1 cellular context compared by ENCODE assay signal in genomic region chr1:8917536-8917935, GRCh38.
TF ChIP-seq lines count a peak whose summit lies in the region.

No MANE protein-coding gene starts in this region.

TF ChIP-seq in HepG2, 621 proteins besides CTCF, POLR2A, EP300 and RAD21:
- TF ChIP-seq ZNF670 (CRISPR knock-in tag; IDR thresholded peaks at IDR 0.05; ENCODE audit: borderline replicate concordance), result 0 out of 2 replicates have a peak, but pooled peaks have one; percentile 24
- TF ChIP-seq, protein P1, sequence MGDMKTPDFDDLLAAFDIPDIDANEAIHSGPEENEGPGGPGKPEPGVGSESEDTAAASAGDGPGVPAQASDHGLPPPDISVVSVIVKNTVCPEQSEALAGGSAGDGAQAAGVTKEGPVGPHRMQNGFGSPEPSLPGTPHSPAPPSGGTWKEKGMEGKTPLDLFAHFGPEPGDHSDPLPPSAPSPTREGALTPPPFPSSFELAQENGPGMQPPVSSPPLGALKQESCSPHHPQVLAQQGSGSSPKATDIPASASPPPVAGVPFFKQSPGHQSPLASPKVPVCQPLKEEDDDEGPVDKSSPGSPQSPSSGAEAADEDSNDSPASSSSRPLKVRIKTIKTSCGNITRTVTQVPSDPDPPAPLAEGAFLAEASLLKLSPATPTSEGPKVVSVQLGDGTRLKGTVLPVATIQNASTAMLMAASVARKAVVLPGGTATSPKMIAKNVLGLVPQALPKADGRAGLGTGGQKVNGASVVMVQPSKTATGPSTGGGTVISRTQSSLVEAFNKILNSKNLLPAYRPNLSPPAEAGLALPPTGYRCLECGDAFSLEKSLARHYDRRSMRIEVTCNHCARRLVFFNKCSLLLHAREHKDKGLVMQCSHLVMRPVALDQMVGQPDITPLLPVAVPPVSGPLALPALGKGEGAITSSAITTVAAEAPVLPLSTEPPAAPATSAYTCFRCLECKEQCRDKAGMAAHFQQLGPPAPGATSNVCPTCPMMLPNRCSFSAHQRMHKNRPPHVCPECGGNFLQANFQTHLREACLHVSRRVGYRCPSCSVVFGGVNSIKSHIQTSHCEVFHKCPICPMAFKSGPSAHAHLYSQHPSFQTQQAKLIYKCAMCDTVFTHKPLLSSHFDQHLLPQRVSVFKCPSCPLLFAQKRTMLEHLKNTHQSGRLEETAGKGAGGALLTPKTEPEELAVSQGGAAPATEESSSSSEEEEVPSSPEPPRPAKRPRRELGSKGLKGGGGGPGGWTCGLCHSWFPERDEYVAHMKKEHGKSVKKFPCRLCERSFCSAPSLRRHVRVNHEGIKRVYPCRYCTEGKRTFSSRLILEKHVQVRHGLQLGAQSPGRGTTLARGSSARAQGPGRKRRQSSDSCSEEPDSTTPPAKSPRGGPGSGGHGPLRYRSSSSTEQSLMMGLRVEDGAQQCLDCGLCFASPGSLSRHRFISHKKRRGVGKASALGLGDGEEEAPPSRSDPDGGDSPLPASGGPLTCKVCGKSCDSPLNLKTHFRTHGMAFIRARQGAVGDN (CRISPR knock-in tag; IDR thresholded peaks at IDR 0.05), result 0 out of 2 replicates have a peak, but pooled peaks have one; percentile 11
